8 cellular contexts compared by ENCODE assay signal in the genomic region with DNA sequence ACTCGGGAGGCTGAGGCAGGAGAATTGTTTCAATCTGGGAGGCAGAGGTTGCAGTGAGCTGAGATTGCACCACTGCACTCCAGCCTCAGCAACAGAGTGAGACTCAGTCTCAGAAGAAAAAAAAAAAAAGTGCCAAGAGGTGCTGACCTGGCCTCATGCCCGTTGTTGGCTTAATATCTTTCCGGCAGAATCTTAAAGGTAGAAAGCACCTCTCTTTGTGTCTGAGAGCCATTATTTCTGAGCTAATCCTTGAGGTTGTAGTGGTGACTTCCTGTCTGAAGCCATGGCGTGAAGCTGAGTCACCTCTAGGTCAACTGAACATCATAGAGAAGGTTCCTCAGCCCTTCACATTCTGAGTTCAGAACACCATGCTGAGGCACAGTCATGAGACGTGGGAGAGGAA.
DNase-seq lines count a peak whose midpoint lies in the region; ATAC-seq, FAIRE-seq and TF ChIP-seq lines count a peak whose summit lies in the region.

No MANE protein-coding gene starts in this region.

- H3K4me3 Mint-ChIP-seq in activated T-helper 17 cell treated with anti-CD3 and anti-CD28 coated beads, Interleukin-2, amount 50 U/mL, for 72 hours: no peak overlapping the region
- peak overlapping the region; percentile 78 for H3K4me3 Mint-ChIP-seq in natural killer cell

- intact Hi-C loops in natural killer cell (cut with micrococcal nuclease): loop anchor here (1.0 to 5.0 kb wide), 4 partner anchors 24 to 486 kb away; partner anchors contain the start of gene MARCHF7

- peak; percentile 22 for DNase-seq in activated CD4-positive, alpha-beta T cell treated with anti-CD3 and anti-CD28 coated beads for 48 hours
- no peak for DNase-seq in activated CD4-positive, alpha-beta T cell treated with anti-CD3 and anti-CD28 coated beads, Interleukin-2, amount 50 U/mL, for 1 hour
- DNase-seq in HT-29 (ENCODE audit: low spot score) (peak; percentile 42), natural killer cell (peak; percentile 47), iPS-NIHi11 (ENCODE audit: low spot score) (no peak), GM12892 (ENCODE audit: insufficient read length) (no peak)

- H3K36me3 Mint-ChIP-seq in activated T-helper 17 cell treated with anti-CD3 and anti-CD28 coated beads, Interleukin-2, amount 50 U/mL, for 72 hours (ENCODE audit: low read depth): no peaks in the 10 kb centered on the region
- no peaks in the 10 kb centered on the region for H3K36me3 Mint-ChIP-seq in natural killer cell

- no peaks in the 10 kb centered on the region for H3K9me3 Mint-ChIP-seq in activated T-helper 17 cell treated with anti-CD3 and anti-CD28 coated beads, Interleukin-2, amount 50 U/mL, for 72 hours
- H3K9me3 Mint-ChIP-seq in natural killer cell: no peaks in the 10 kb centered on the region

- TF ChIP-seq CTCF in natural killer cell (IDR thresholded peaks at IDR 0.05): no peak

- peak overlapping the region; percentile 19 for H3K27ac Mint-ChIP-seq in activated T-helper 17 cell treated with anti-CD3 and anti-CD28 coated beads, Interleukin-2, amount 50 U/mL, for 72 hours
- peak overlapping the region; percentile 76 to 81 for H3K27ac Mint-ChIP-seq in natural killer cell

- no peak for FAIRE-seq in GM12892 (lab: Jason Lieb, UNC)

- H3K27me3 Mint-ChIP-seq in activated T-helper 17 cell treated with anti-CD3 and anti-CD28 coated beads, Interleukin-2, amount 50 U/mL, for 72 hours: no peaks in the 10 kb centered on the region
- no peaks in the 10 kb centered on the region for H3K27me3 Mint-ChIP-seq in natural killer cell (ENCODE audit: low read depth in 2 of 2)

- H3K4me1 Mint-ChIP-seq in activated T-helper 17 cell treated with anti-CD3 and anti-CD28 coated beads, Interleukin-2, amount 50 U/mL, for 72 hours: peaks cover 5% of the 10 kb centered on the region
- H3K4me1 Mint-ChIP-seq in natural killer cell: peaks cover 66% of the 10 kb centered on the region in 2 donors

- no peak for TF ChIP-seq POLR2A in GM12892 (IDR thresholded peaks at IDR 0.05; ENCODE audit: low read depth, low read length)

- ATAC-seq in activated T-helper 17 cell treated with anti-CD3 and anti-CD28 coated beads, Interleukin-2, amount 50 U/mL, for 72 hours (replicated peaks): peak; percentile 98
- ATAC-seq in natural killer cell (peak; percentile 84 to 87 (median 84)), GM18907 (IDR thresholded peaks at IDR 0.05; ENCODE audit: unreplicated experiment) (no peak)

Comparison
In these comparisons a context has a peak if more than half of its experiments do, and no peak if none do; other contexts are left out.
1. DNase-seq: peak in activated CD4-positive, alpha-beta T cell treated with anti-CD3 and anti-CD28 coated beads for 48 hours (single experiment), HT-29 (single experiment) and natural killer cell (single experiment); none in activated CD4-positive, alpha-beta T cell treated with anti-CD3 and anti-CD28 coated beads, Interleukin-2, amount 50 U/mL, for 1 hour (single experiment), iPS-NIHi11 (single experiment) and GM12892 (single experiment).